1 cellular context compared by ENCODE assay signal in the genomic region with DNA sequence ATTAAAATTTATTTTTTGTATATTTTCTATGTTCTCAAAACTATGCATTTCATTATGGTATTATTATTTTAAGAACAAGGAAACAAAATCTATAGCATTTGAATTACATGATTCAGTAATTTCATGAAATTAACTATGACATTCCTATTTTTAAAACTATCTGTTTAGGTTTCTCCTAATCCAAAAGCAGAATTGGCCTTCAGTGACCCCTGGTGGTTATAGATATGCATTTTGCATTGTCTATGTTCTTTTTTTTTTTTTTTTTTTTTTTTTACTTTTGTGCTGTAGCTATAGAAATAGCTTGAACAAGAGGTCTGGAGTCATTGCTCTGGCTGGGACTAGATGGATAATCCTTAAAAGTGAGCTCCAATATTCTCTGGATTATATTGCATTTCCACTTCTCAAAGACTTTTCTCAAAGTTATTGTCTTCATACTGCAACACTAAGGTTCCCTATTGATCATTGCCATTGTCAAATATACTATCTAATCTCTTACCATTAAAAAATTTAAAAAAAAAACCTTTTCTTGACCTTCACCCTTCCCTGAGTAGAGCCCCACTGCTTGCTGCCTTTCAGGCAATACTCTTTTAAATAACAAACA.
TF ChIP-seq lines count a peak whose summit lies in the region.

No MANE protein-coding gene starts in this region.

TF ChIP-seq in K562, 482 proteins besides CTCF, POLR2A, EP300 and RAD21 (continued from another document):
- TF ChIP-seq, protein P1, sequence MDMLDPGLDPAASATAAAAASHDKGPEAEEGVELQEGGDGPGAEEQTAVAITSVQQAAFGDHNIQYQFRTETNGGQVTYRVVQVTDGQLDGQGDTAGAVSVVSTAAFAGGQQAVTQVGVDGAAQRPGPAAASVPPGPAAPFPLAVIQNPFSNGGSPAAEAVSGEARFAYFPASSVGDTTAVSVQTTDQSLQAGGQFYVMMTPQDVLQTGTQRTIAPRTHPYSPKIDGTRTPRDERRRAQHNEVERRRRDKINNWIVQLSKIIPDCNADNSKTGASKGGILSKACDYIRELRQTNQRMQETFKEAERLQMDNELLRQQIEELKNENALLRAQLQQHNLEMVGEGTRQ (CRISPR knock-in tag; IDR thresholded peaks at IDR 0.05), result no peak
- TF ChIP-seq ZNF280A (IDR thresholded peaks at IDR 0.05; ENCODE audit: low read depth, partially characterized antibody) (no peak), CCNT2 (IDR thresholded peaks at IDR 0.05; ENCODE audit: borderline replicate concordance, extremely low read depth, insufficient read length, low read depth, low read length) (no peak), SAP30 (IDR thresholded peaks at IDR 0.05; ENCODE audit: borderline replicate concordance, insufficient read depth, low read depth, low read length, poor library complexity, severe bottlenecking) (no peak), JUNB (CRISPR knock-in tag; conservative IDR thresholded peaks at IDR 0.05) (no peak)
- TF ChIP-seq, protein P2, sequence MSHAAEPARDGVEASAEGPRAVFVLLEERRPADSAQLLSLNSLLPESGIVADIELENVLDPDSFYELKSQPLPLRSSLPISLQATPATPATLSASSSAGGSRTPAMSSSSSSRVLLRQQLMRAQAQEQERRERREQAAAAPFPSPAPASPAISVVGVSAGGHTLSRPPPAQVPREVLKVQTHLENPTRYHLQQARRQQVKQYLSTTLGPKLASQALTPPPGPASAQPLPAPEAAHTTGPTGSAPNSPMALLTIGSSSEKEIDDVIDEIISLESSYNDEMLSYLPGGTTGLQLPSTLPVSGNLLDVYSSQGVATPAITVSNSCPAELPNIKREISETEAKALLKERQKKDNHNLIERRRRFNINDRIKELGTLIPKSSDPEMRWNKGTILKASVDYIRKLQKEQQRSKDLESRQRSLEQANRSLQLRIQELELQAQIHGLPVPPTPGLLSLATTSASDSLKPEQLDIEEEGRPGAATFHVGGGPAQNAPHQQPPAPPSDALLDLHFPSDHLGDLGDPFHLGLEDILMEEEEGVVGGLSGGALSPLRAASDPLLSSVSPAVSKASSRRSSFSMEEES (CRISPR knock-in tag; IDR thresholded peaks at IDR 0.05), result no peak
